In the genomic region with DNA sequence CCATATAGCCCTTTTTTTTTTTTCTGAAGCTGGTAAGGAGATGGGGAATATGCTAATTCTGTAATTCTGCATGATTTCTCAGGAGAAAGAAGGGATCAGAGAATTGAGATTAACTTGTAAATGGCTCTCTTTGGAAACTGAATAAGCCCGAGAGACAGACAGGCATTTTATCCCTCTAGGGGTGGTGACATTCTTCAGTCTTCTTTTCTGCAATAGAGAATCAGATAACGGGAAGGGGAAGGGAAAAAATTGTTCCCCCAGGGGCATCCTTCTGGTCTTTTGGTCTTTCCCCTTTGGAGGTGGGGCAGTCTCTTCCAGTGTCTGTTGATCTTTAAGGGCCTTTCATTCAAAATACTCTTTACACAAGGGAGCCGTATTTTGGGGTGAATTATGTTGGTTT, we compare ENCODE assay signal across 22 cellular contexts. TPM values are rescaled to one million over a fixed set of nuclear protein-coding genes. Genes with fewer than 3 reads are reported as not detected.
DNase-seq lines count a peak whose midpoint lies in the region; ATAC-seq, FAIRE-seq and TF ChIP-seq lines count a peak whose summit lies in the region.
"Had no signal": no experiment of that assay in that cellular context is flagged by ENCODE, and none has a peak within 500 bp of the region (broad histone marks: within the 10 kb centered on the region; RNA-seq: fewer than 3 reads in every experiment).

No MANE protein-coding gene starts in this region.

- H2BK12ac ChIP-seq in H1 (ENCODE audit: low read depth, low read length), result peak overlapping the region; percentile 72; the same call in 1 of the 2 replicates

- no peaks in the 10 kb centered on the region for H3K36me3 ChIP-seq in H1 (ENCODE audit: control insufficient read depth in 2 of 4, insufficient read depth in 4 of 4, low read length in 3 of 4)
- H3K36me3 ChIP-seq: BLaER1, MG63 had no signal

- H3K27me3 Mint-ChIP-seq in activated naive CD4-positive, alpha-beta T cell treated with anti-CD3 and anti-CD28 coated beads, Interleukin-2, amount 50 U/mL, for 24 hours, result no peaks in the 10 kb centered on the region
- H3K27me3 Mint-ChIP-seq in naive B cell, result no peaks in the 10 kb centered on the region
- H3K27me3 Mint-ChIP-seq: CD4-positive, alpha-beta T cell had no signal

- no peak overlapping the region for H3K9ac ChIP-seq in H1 (replicated peaks in 1 of 4; ENCODE audit: extremely low read depth in 1 of 4, low read depth in 3 of 4, low read length in 3 of 4)
- H3K9ac ChIP-seq: BLaER1, GM23248 had no signal

- H3K27me3 ChIP-seq in H1 (replicated peaks in 1 of 4; ENCODE audit: control insufficient read depth in 3 of 4, extremely low read depth in 1 of 4, insufficient read depth in 3 of 4, low read length in 3 of 4), result no peaks in the 10 kb centered on the region
- H3K27me3 ChIP-seq: BLaER1, MG63 had no signal

- H3K4me2 ChIP-seq in H1 (ENCODE audit: insufficient read depth in 1 of 2, low read depth in 2 of 2, low read length in 2 of 2), result no peak overlapping the region
- H3K4me2 ChIP-seq: BLaER1 had no signal

- no peak overlapping the region for H2BK120ac ChIP-seq in H1 (replicated peaks; ENCODE audit: low read depth, low read length)

- WGBS in H1 (ENCODE audit: extremely low coverage in 1 of 2, insufficient coverage in 1 of 2, insufficient read length in 1 of 2, insufficient replicate concordance in 2 of 2, low coverage in 1 of 2, low lambda C conversion rate in 2 of 2, missing lambda C conversion rate in 1 of 2), 2 experiments, result 57% methylated on average over 3 of the region's 3 CpGs; no CpG with 5 or more reads in 1 of the 2 experiments

- CTCF ChIA-PET in H1 (lab: Charles Lee; ENCODE audit: partially characterized antibody), result interaction anchor here (0.6 to 2.8 kb wide), 20 partner anchors 8 to 203 kb away, joined by 3 to 13 read pairs (median 5); no protein-coding TSS in a partner anchor

- peak overlapping the region; percentile 3; the same call in 1 of the 2 replicates for H3K18ac ChIP-seq in H1 (ENCODE audit: extremely low read depth, low read length)

- no peak for DNase-seq in activated naive CD4-positive, alpha-beta T cell treated with anti-CD3 and anti-CD28 coated beads, Interleukin-2, amount 50 U/mL, for 72 hours (ENCODE audit: low spot score in 2 of 2)
- DNase-seq in H1 (ENCODE audit: low read depth in 1 of 2, low spot score in 2 of 2) (no peak), naive B cell (no peak), coronary artery (ENCODE audit: low spot score) (no peak), SKM-1 treated with dmso at 0.1 percent for 144 hours (lab: John Stamatoyannopoulos, UW; ENCODE audit: unreplicated experiment) (no peak), NCI-H146 treated with DMSO at 0.1 percent for 48 hours (lab: John Stamatoyannopoulos, UW; ENCODE audit: unreplicated experiment) (no peak), NCI-H748 (lab: John Stamatoyannopoulos, UW; ENCODE audit: unreplicated experiment) (no peak)
- DNase-seq: ACHN; Caco-2; CD4-positive, alpha-beta T cell; DND-41; GM23248; MG63; NCI-H1417 treated with DMSO at 0.1 percent for 48 hours; NCI-H1930; NCI-H748 treated with DMSO at 0.1 percent for 48 hours; SIG-M5 had no signal

- no peaks in the 10 kb centered on the region for H3K9me3 ChIP-seq in H1 (ENCODE audit: insufficient read depth in 2 of 2, low read depth in 1 of 2, low read length in 1 of 2)
- H3K9me3 ChIP-seq: BLaER1, Caco-2, MG63 had no signal

- H4K20me1 ChIP-seq in H1 (replicated peaks in 1 of 2; ENCODE audit: control insufficient read depth in 1 of 2, insufficient read depth in 2 of 2, low read length in 2 of 2), result no peaks in the 10 kb centered on the region
- H4K20me1 ChIP-seq: BLaER1 had no signal

- no peak overlapping the region for H2BK20ac ChIP-seq in H1 (ENCODE audit: low read length)

- H3K9me3 Mint-ChIP-seq in activated naive CD4-positive, alpha-beta T cell treated with anti-CD3 and anti-CD28 coated beads, Interleukin-2, amount 50 U/mL, for 24 hours, result no peaks in the 10 kb centered on the region
- H3K9me3 Mint-ChIP-seq in activated naive CD4-positive, alpha-beta T cell treated with anti-CD3 and anti-CD28 coated beads, Interleukin-2, amount 50 U/mL, for 72 hours, result no peaks in the 10 kb centered on the region
- H3K9me3 Mint-ChIP-seq in naive B cell, result no peaks in the 10 kb centered on the region
- H3K9me3 Mint-ChIP-seq: CD4-positive, alpha-beta T cell had no signal

- no peak overlapping the region for H2BK15ac ChIP-seq in H1 (ENCODE audit: low read length)

- H3K56ac ChIP-seq in H1 (replicated peaks; ENCODE audit: insufficient read length, low read depth, low read length), result no peak overlapping the region

- no peak overlapping the region for H3K27ac ChIP-seq in H1 (ENCODE audit: low read depth, low read length)
- no peak overlapping the region for H3K27ac ChIP-seq in coronary artery
- H3K27ac ChIP-seq: 22Rv1, BLaER1, GM23248 had no signal

- POLR2A ChIA-PET in H1 (lab: Charles Lee; ENCODE audit: partially characterized antibody), result no interaction called here

- no peak overlapping the region for H3K4ac ChIP-seq in H1 (replicated peaks; ENCODE audit: insufficient read length, low read depth, low read length)

- no peak overlapping the region for H4K5ac ChIP-seq in H1 (ENCODE audit: insufficient read length, low read depth, low read length)

- TF ChIP-seq CTCF in H1 (IDR thresholded peaks at IDR 0.05; ENCODE audit: control extremely low read depth in 1 of 3, insufficient read depth in 1 of 3, low read depth in 1 of 3, low read length in 3 of 3), result no peak
- TF ChIP-seq CTCF in coronary artery (IDR thresholded peaks at IDR 0.05), result no peak

- peaks cover 8 to 14% (median 11%) of the 10 kb centered on the region in 4 experiments for H3K4me1 ChIP-seq in H1 (replicated peaks in 1 of 4; ENCODE audit: control insufficient read depth in 3 of 4, insufficient read depth in 4 of 4, low read length in 3 of 4)

- no peak for TF ChIP-seq RAD21 in H1 (IDR thresholded peaks at IDR 0.05 in 1 of 2, conservative IDR thresholded peaks at IDR 0.05 in 1 of 2; ENCODE audit: low read depth in 2 of 2, low read length in 2 of 2)

- FAIRE-seq in H1 (lab: Jason Lieb, UNC), result no peak
- FAIRE-seq: GM12892 had no signal

- no peak for TF ChIP-seq EP300 in H1 (IDR thresholded peaks at IDR 0.05; ENCODE audit: borderline replicate concordance in 1 of 2, low read depth in 2 of 2, low read length in 2 of 2)

- no peak overlapping the region for H2AK5ac ChIP-seq in H1 (ENCODE audit: low read depth, low read length)

- H3K36me3 Mint-ChIP-seq in activated naive CD4-positive, alpha-beta T cell treated with anti-CD3 and anti-CD28 coated beads, Interleukin-2, amount 50 U/mL, for 24 hours, result no peaks in the 10 kb centered on the region
- no peaks in the 10 kb centered on the region for H3K36me3 Mint-ChIP-seq in activated naive CD4-positive, alpha-beta T cell treated with anti-CD3 and anti-CD28 coated beads, Interleukin-2, amount 50 U/mL, for 72 hours
- no peaks in the 10 kb centered on the region for H3K36me3 Mint-ChIP-seq in naive B cell

- H3K4me1 Mint-ChIP-seq in activated naive CD4-positive, alpha-beta T cell treated with anti-CD3 and anti-CD28 coated beads, Interleukin-2, amount 50 U/mL, for 24 hours, result peaks cover 4% of the 10 kb centered on the region
- H3K4me1 Mint-ChIP-seq in naive B cell, result peaks cover 5 to 8% (median 5%) of the 10 kb centered on the region in 3 donors

- no peak overlapping the region for H3K14ac ChIP-seq in H1 (ENCODE audit: insufficient read length)

- H3K27ac Mint-ChIP-seq in activated naive CD4-positive, alpha-beta T cell treated with anti-CD3 and anti-CD28 coated beads, Interleukin-2, amount 50 U/mL, for 24 hours, result peak overlapping the region; percentile 35
- no peak overlapping the region for H3K27ac Mint-ChIP-seq in activated naive CD4-positive, alpha-beta T cell treated with anti-CD3 and anti-CD28 coated beads, Interleukin-2, amount 50 U/mL, for 72 hours
- peak overlapping the region in 4 of 6 donors; percentile 27 to 65 (median 30) for H3K27ac Mint-ChIP-seq in naive B cell
- H3K27ac Mint-ChIP-seq: CD4-positive, alpha-beta T cell had no signal

- no peak for TF ChIP-seq POLR2A in H1 (IDR thresholded peaks at IDR 0.05; ENCODE audit: control extremely low read depth in 1 of 2, low read depth in 2 of 2, low read length in 2 of 2)

- no peaks in the 10 kb centered on the region; the same call in 1 of the 2 replicates for H3K23me2 ChIP-seq in H1 (ENCODE audit: low read depth, low read length)

- H3K4me3 ChIP-seq in H1 (ENCODE audit: extremely low read depth in 1 of 4, insufficient read depth in 2 of 4, low read depth in 3 of 4, low read length in 4 of 4), result no peak overlapping the region
- H3K4me3 ChIP-seq in coronary artery, result no peak overlapping the region
- H3K4me3 ChIP-seq: BLaER1, GM23248, MG63 had no signal

- no peaks in the 10 kb centered on the region for H3K79me2 ChIP-seq in H1 (ENCODE audit: control insufficient read depth in 1 of 2, insufficient read depth in 2 of 2, low read length in 2 of 2)

- no peak for ATAC-seq in activated naive CD4-positive, alpha-beta T cell treated with anti-CD3 and anti-CD28 coated beads, Interleukin-2, amount 50 U/mL, for 72 hours
- no peak for ATAC-seq in naive B cell (ENCODE audit: low read depth in 2 of 2)
- ATAC-seq: SK-N-SH treated with all-trans-retinoic acid at 6 μM for 48 hours had no signal

- no peak overlapping the region for H3K4me3 Mint-ChIP-seq in activated naive CD4-positive, alpha-beta T cell treated with anti-CD3 and anti-CD28 coated beads, Interleukin-2, amount 50 U/mL, for 24 hours
- H3K4me3 Mint-ChIP-seq in naive B cell, result no peak overlapping the region
- H3K4me3 Mint-ChIP-seq: CD4-positive, alpha-beta T cell had no signal

- H3K23ac ChIP-seq in H1 (ENCODE audit: insufficient read length), result no peak overlapping the region

- no peak overlapping the region for H2BK5ac ChIP-seq in H1 (ENCODE audit: low read depth, low read length)

- no peaks in the 10 kb centered on the region for H3K79me1 ChIP-seq in H1 (ENCODE audit: low read depth, low read length)

- H4K8ac ChIP-seq in H1 (ENCODE audit: extremely low read depth, insufficient read depth, low read length), result no peak overlapping the region

- no peak overlapping the region for H2AFZ ChIP-seq in H1 (ENCODE audit: low read length)
- H2AFZ ChIP-seq: GM23248 had no signal

- no peak overlapping the region for H4K91ac ChIP-seq in H1 (replicated peaks; ENCODE audit: insufficient read length, low read length)

TF ChIP-seq in H1, 55 proteins besides CTCF, POLR2A, EP300 and RAD21 (continues in another document):
- no peak for TF ChIP-seq SP4 (IDR thresholded peaks at IDR 0.05; ENCODE audit: low read length)

RNA-seq across cellular contexts. Expression of a gene that starts 34.2 kb away (rescaled TPM):
- total RNA-seq in activated naive CD4-positive, alpha-beta T cell treated with anti-CD3 and anti-CD28 coated beads, Interleukin-2, amount 50 U/mL, for 72 hours, result 100 to 1,000 TPM; 157 to 235 TPM
- 237 and 247 TPM in 2 replicates for total RNA-seq in H1 (2021; fragmentation: NEBNext Ultra II Directional; extraction: Animal tissue kit (Norgen Biotek cat#: 25700))
- polyA plus RNA-seq in H1 (2011; rRNA removed), result 55.8 and 91.2 TPM in 2 replicates
- 99.9 TPM for polyA plus RNA-seq in H1 (2011; cell fraction: cytosol; rRNA removed)
- 110 TPM for polyA plus RNA-seq in H1 (2011; cell fraction: nucleus; rRNA removed)
- 178 to 213 TPM (median 203 TPM) in 4 replicates for polyA plus RNA-seq in H1 (2012, experiment 1 of 2)
- polyA plus RNA-seq in H1 (2012, experiment 2 of 2), result 65.2 TPM
- polyA plus RNA-seq in H1 (2013, experiment 1 of 2), result 115 TPM
- 110 TPM for polyA plus RNA-seq in H1 (2013, experiment 2 of 2)
- 135 and 144 TPM in 2 replicates for polyA minus RNA-seq in H1 (2011; rRNA and poly(A)+ RNA removed)
- 76.1 TPM for polyA minus RNA-seq in H1 (2011; cell fraction: cytosol; rRNA and poly(A)+ RNA removed)
- polyA minus RNA-seq in H1 (2011; cell fraction: nucleus; rRNA and poly(A)+ RNA removed), result 44.9 TPM
- polyA plus RNA-seq in naive B cell (ENCODE audit: low read depth in 6 of 6), result 10 to 100 TPM; 45.7 to 71.0 (median 59.3) TPM

Comparison
In these comparisons a context has a peak if more than half of its experiments do, and no peak if none do; other contexts are left out.
1. H3K27ac Mint-ChIP-seq: peak in activated naive CD4-positive, alpha-beta T cell treated with anti-CD3 and anti-CD28 coated beads, Interleukin-2, amount 50 U/mL, for 24 hours (single experiment) and naive B cell (4 of 6); none in activated naive CD4-positive, alpha-beta T cell treated with anti-CD3 and anti-CD28 coated beads, Interleukin-2, amount 50 U/mL, for 72 hours (0 of 2).